ENCODE assay signal across 1 cellular context in genomic region chr3:120795959-120796358, GRCh38.
TF ChIP-seq lines count a peak whose summit lies in the region.

No MANE protein-coding gene starts in this region.

TF ChIP-seq in HepG2, 621 proteins besides CTCF, POLR2A, EP300 and RAD21 (continues in another document):
- TF ChIP-seq LBX2 (CRISPR knock-in tag; IDR thresholded peaks at IDR 0.05; ENCODE audit: borderline replicate concordance) = no peak
- no peak for TF ChIP-seq ARNTL (CRISPR knock-in tag; IDR thresholded peaks at IDR 0.05)
- no peak for TF ChIP-seq ZNF430 (CRISPR knock-in tag; IDR thresholded peaks at IDR 0.05)
- TF ChIP-seq TBX3 (IDR thresholded peaks at IDR 0.05; ENCODE audit: borderline replicate concordance) = peak; percentile 80; the same call in 1 of the 2 replicates
- TF ChIP-seq ZNF574 (CRISPR knock-in tag; IDR thresholded peaks at IDR 0.05) = no peak
- TF ChIP-seq NBN (conservative IDR thresholded peaks at IDR 0.05) = no peak
- no peak for TF ChIP-seq ZSCAN30 (CRISPR knock-in tag; IDR thresholded peaks at IDR 0.05)
- TF ChIP-seq THAP9 (CRISPR knock-in tag; IDR thresholded peaks at IDR 0.05; ENCODE audit: borderline replicate concordance) = no peak
- TF ChIP-seq RORA (CRISPR knock-in tag; IDR thresholded peaks at IDR 0.05) = no peak
- TF ChIP-seq ZNF496 (CRISPR knock-in tag; IDR thresholded peaks at IDR 0.05; ENCODE audit: insufficient replicate concordance) = no peak
- no peak for TF ChIP-seq ZNF431 (CRISPR knock-in tag; IDR thresholded peaks at IDR 0.05; ENCODE audit: borderline replicate concordance, low read depth)
- no peak for TF ChIP-seq MTA3 (CRISPR knock-in tag; IDR thresholded peaks at IDR 0.05)
- no peak for TF ChIP-seq HNRNPL (IDR thresholded peaks at IDR 0.05; ENCODE audit: low read depth, low read length)
- no peak for TF ChIP-seq ZNF207 (IDR thresholded peaks at IDR 0.05; ENCODE audit: borderline replicate concordance)
- TF ChIP-seq ZNF747 (CRISPR knock-in tag; IDR thresholded peaks at IDR 0.05; ENCODE audit: borderline replicate concordance) = no peak
- no peak for TF ChIP-seq TFDP1 (CRISPR knock-in tag; IDR thresholded peaks at IDR 0.05; ENCODE audit: borderline replicate concordance)
- TF ChIP-seq PAX8 (CRISPR knock-in tag; IDR thresholded peaks at IDR 0.05; ENCODE audit: borderline replicate concordance) = no peak
- TF ChIP-seq BRCA1 (CRISPR knock-in tag; IDR thresholded peaks at IDR 0.05) = no peak
- TF ChIP-seq RNF219 (CRISPR knock-in tag; IDR thresholded peaks at IDR 0.05) = no peak
- TF ChIP-seq ZFP41 (CRISPR knock-in tag; IDR thresholded peaks at IDR 0.05; ENCODE audit: borderline replicate concordance) = no peak
- no peak for TF ChIP-seq HNF1B (CRISPR knock-in tag; IDR thresholded peaks at IDR 0.05)
- no peak for TF ChIP-seq E2F5 (CRISPR knock-in tag; conservative IDR thresholded peaks at IDR 0.05)
- no peak for TF ChIP-seq ZNF292 (CRISPR knock-in tag; IDR thresholded peaks at IDR 0.05; ENCODE audit: borderline replicate concordance, low read depth)
- peak; percentile 31; the same call in 1 of the 2 replicates for TF ChIP-seq SALL1 (CRISPR knock-in tag; IDR thresholded peaks at IDR 0.05)
- no peak for TF ChIP-seq CENPBD1 (CRISPR knock-in tag; IDR thresholded peaks at IDR 0.05; ENCODE audit: borderline replicate concordance, low read depth)
- TF ChIP-seq RFX3 (CRISPR knock-in tag; IDR thresholded peaks at IDR 0.05) = no peak
- no peak for TF ChIP-seq RARG (CRISPR knock-in tag; IDR thresholded peaks at IDR 0.05; ENCODE audit: low read depth)
- no peak for TF ChIP-seq ZUFSP (CRISPR knock-in tag; IDR thresholded peaks at IDR 0.05; ENCODE audit: borderline replicate concordance)
- peak; percentile 20; the same call in 1 of the 2 replicates for TF ChIP-seq NCOA2 (CRISPR knock-in tag; IDR thresholded peaks at IDR 0.05)
- no peak for TF ChIP-seq GMEB2 (CRISPR knock-in tag; IDR thresholded peaks at IDR 0.05; ENCODE audit: low read depth)
- TF ChIP-seq HHEX (CRISPR knock-in tag; IDR thresholded peaks at IDR 0.05) = peak; percentile 78
- TF ChIP-seq MAF1 (CRISPR knock-in tag; IDR thresholded peaks at IDR 0.05; ENCODE audit: borderline replicate concordance) = no peak
- TF ChIP-seq FOXA3 (CRISPR knock-in tag; IDR thresholded peaks at IDR 0.05) = peak; percentile 74
- no peak for TF ChIP-seq TRIM24 (CRISPR knock-in tag; IDR thresholded peaks at IDR 0.05)
- TF ChIP-seq ELF3 (CRISPR knock-in tag; IDR thresholded peaks at IDR 0.05) = no peak
- TF ChIP-seq HIC2 (CRISPR knock-in tag; IDR thresholded peaks at IDR 0.05; ENCODE audit: low read depth) = no peak
- TF ChIP-seq SP4 (CRISPR knock-in tag; IDR thresholded peaks at IDR 0.05) = no peak
- no peak for TF ChIP-seq ZNF614 (CRISPR knock-in tag; IDR thresholded peaks at IDR 0.05; ENCODE audit: borderline replicate concordance)
- TF ChIP-seq PRDM10 (CRISPR knock-in tag; IDR thresholded peaks at IDR 0.05; ENCODE audit: low read depth) = no peak
